In genomic region chrX:40174594-40175415, GRCh38 we compare ENCODE assay signal across 8 cellular contexts.
DNase-seq lines count a peak whose midpoint lies in the region; ATAC-seq and TF ChIP-seq lines count a peak whose summit lies in the region.

No MANE protein-coding gene starts in this region.

- intact Hi-C loops in MCF 10A (cut with micrococcal nuclease), result no loop called here
- intact Hi-C loops in mammary epithelial cell (cut with micrococcal nuclease), result loop anchor here (10.0 kb wide), 1 partner anchor 90 kb away; no protein-coding TSS in a partner anchor

- H3K27ac Mint-ChIP-seq in MCF 10A (ENCODE audit: low read depth, unreplicated experiment), result no peak overlapping the region

- H3K36me3 ChIP-seq in mammary epithelial cell (ENCODE audit: insufficient read depth, low read length) (no peaks in the 10 kb centered on the region), neutrophil (no peaks in the 10 kb centered on the region)

- in situ Hi-C loops in mammary epithelial cell (cut with MboI; ENCODE audit: low sequenced_read_pairs in 2 of 2), result loop anchor here in 1 of 2 donors (25.0 kb wide), 1 partner anchor 363 kb away; no protein-coding TSS in a partner anchor

- WGBS in mammary epithelial cell (ENCODE audit: low coverage, missing lambda C conversion rate), result 33% methylated on average over 23 of the region's 56 CpGs

- H3K4me2 ChIP-seq in mammary epithelial cell (ENCODE audit: insufficient read depth, low read depth, low read length), result no peak overlapping the region

- H3K9me3 Mint-ChIP-seq in MCF 10A (ENCODE audit: unreplicated experiment), result no peaks in the 10 kb centered on the region

- no peak overlapping the region for H3K27ac ChIP-seq in mammary epithelial cell (ENCODE audit: insufficient read depth, low read depth, low read length)
- peak overlapping the region; percentile 98 for H3K27ac ChIP-seq in neutrophil

- no peak for ATAC-seq in HG03460 (IDR thresholded peaks at IDR 0.05; ENCODE audit: unreplicated experiment)
- ATAC-seq in HG03025 (IDR thresholded peaks at IDR 0.05; ENCODE audit: low FRiP score, unreplicated experiment), result no peak

- TF ChIP-seq CTCF in MCF 10A (IDR thresholded peaks at IDR 0.05; ENCODE audit: unreplicated experiment) (no peak), mammary epithelial cell (conservative IDR thresholded peaks at IDR 0.05 in 1 of 2, IDR thresholded peaks at IDR 0.05 in 1 of 2; ENCODE audit: extremely low read depth in 1 of 2, insufficient read depth in 1 of 2, low read depth in 1 of 2, low read length in 2 of 2) (no peak), fibroblast of villous mesenchyme (IDR thresholded peaks at IDR 0.05; ENCODE audit: insufficient read depth, low read depth, low read length) (no peak), neutrophil (IDR thresholded peaks at IDR 0.05) (no peak)

- dilution Hi-C loops in mammary epithelial cell (cut with HindIII; ENCODE audit: low sequenced_read_pairs), result no loop called here

- H4K20me1 ChIP-seq in mammary epithelial cell (ENCODE audit: insufficient read depth, low read length), result no peaks in the 10 kb centered on the region

- H3K4me1 ChIP-seq in mammary epithelial cell (ENCODE audit: insufficient read depth, low read length) (peaks cover 9% of the 10 kb centered on the region), neutrophil (ENCODE audit: control insufficient read depth in 1 of 2, insufficient read depth in 1 of 2, low read depth in 1 of 2, low read length in 1 of 2) (peaks cover 65 to 68% of the 10 kb centered on the region in 2 experiments)

- H3K9me3 ChIP-seq in mammary epithelial cell (replicated peaks; ENCODE audit: insufficient read depth, low read length), result peaks cover 9% of the 10 kb centered on the region
- H3K9me3 ChIP-seq in neutrophil, result no peaks in the 10 kb centered on the region

- H2AFZ ChIP-seq in mammary epithelial cell (ENCODE audit: low read depth, low read length), result no peak overlapping the region

- no peaks in the 10 kb centered on the region for H3K4me1 Mint-ChIP-seq in MCF 10A (ENCODE audit: insufficient read depth, unreplicated experiment)

- H3K79me2 ChIP-seq in mammary epithelial cell (ENCODE audit: insufficient read depth, low read length), result no peaks in the 10 kb centered on the region

- peak overlapping the region; percentile 32 for H3K4me3 Mint-ChIP-seq in MCF 10A (ENCODE audit: unreplicated experiment)

- no peak overlapping the region for H3K9ac ChIP-seq in mammary epithelial cell (ENCODE audit: insufficient read depth, low read length)

- H3K27me3 Mint-ChIP-seq in MCF 10A (ENCODE audit: insufficient read depth, unreplicated experiment), result peaks cover 10% of the 10 kb centered on the region

- peaks cover 52% of the 10 kb centered on the region for H3K27me3 ChIP-seq in mammary epithelial cell (ENCODE audit: insufficient read depth, low read length)
- H3K27me3 ChIP-seq in neutrophil, result peaks cover 19% of the 10 kb centered on the region

- CTCF ChIA-PET in MCF 10A (lab: Yijun Ruan, JAX) (no interaction called here), mammary epithelial cell (lab: Charles Lee; ENCODE audit: low non-redundant PET) (no interaction called here)

- BruUV-seq in MCF 10A (replicated peaks; lab: Mats Ljungman, UMichigan) (no TSS peak), mammary epithelial cell (replicated peaks; lab: Mats Ljungman, UMichigan) (no TSS peak)

- DNase-seq in MCF 10A (ENCODE audit: unreplicated experiment), result no peak
- no peak for DNase-seq in mammary epithelial cell
- DNase-seq in NCI-H1694 treated with DMSO at 0.1 percent for 48 hours (lab: John Stamatoyannopoulos, UW), result peak; percentile 78
- peak; percentile 53 for DNase-seq in activated CD8-positive, alpha-beta memory T cell treated with anti-CD3 and anti-CD28 coated beads, Interleukin-2, amount 50 U/mL, for 4 hours
- peak; percentile 64 for DNase-seq in fibroblast of villous mesenchyme (ENCODE audit: low read depth)

- H3K4me3 ChIP-seq in mammary epithelial cell (replicated peaks in 1 of 3; ENCODE audit: insufficient read depth in 1 of 3, low read depth in 2 of 3, low read length in 3 of 3) (no peak overlapping the region), fibroblast of villous mesenchyme (ENCODE audit: low read depth, low read length) (peak overlapping the region; percentile 54), neutrophil (ENCODE audit: low read depth in 1 of 2, low read length in 1 of 2) (peak overlapping the region; percentile 76 to 79)

- no peaks in the 10 kb centered on the region for H3K36me3 Mint-ChIP-seq in MCF 10A (ENCODE audit: insufficient read depth, unreplicated experiment)

- POLR2A ChIA-PET in MCF 10A (lab: Yijun Ruan, JAX), result no interaction called here

Comparison
In these comparisons a context has a peak if more than half of its experiments do, and no peak if none do; other contexts are left out.
1. DNase-seq: peak in NCI-H1694 treated with DMSO at 0.1 percent for 48 hours (single experiment), activated CD8-positive, alpha-beta memory T cell treated with anti-CD3 and anti-CD28 coated beads, Interleukin-2, amount 50 U/mL, for 4 hours (single experiment) and fibroblast of villous mesenchyme (single experiment); none in MCF 10A (single experiment) and mammary epithelial cell (single experiment).
2. H3K4me3 ChIP-seq: peak in fibroblast of villous mesenchyme (single experiment) and neutrophil (2 of 2); none in mammary epithelial cell (0 of 3).